ENCODE assay signal across 8 cellular contexts in genomic region chrX:130916636-130917422, GRCh38. TPM values are rescaled to one million over a fixed set of nuclear protein-coding genes. Genes with fewer than 3 reads are reported as not detected.
DNase-seq lines count a peak whose midpoint lies in the region; ATAC-seq, FAIRE-seq and TF ChIP-seq lines count a peak whose summit lies in the region.

No MANE protein-coding gene starts in this region.

- no peaks in the 10 kb centered on the region for H3K36me3 Mint-ChIP-seq in natural killer cell

- no peak for TF ChIP-seq POLR2A in GM18505 (IDR thresholded peaks at IDR 0.05; ENCODE audit: borderline replicate concordance, extremely low read depth, insufficient read depth, insufficient read length)

- no peak for FAIRE-seq in urothelium cell line (lab: Jason Lieb, UNC)

- H3K4me3 Mint-ChIP-seq in natural killer cell: no peak overlapping the region

- ATAC-seq in GM21717 (IDR thresholded peaks at IDR 0.05; ENCODE audit: unreplicated experiment) (peak; percentile 67), natural killer cell (peak in 2 of 3 donors; percentile 52 to 84), GM18505 (IDR thresholded peaks at IDR 0.05; ENCODE audit: unreplicated experiment) (no peak)

- intact Hi-C loops in natural killer cell (cut with micrococcal nuclease): loop anchor here (1.0 to 5.0 kb wide), 5 partner anchors 340 to 1315 kb away; no protein-coding TSS in a partner anchor

- peak; percentile 66 for TF ChIP-seq CTCF in natural killer cell (IDR thresholded peaks at IDR 0.05)

- H3K27me3 Mint-ChIP-seq in natural killer cell (ENCODE audit: low read depth in 2 of 2): peaks cover 0 to 51% of the 10 kb centered on the region in 2 donors

- DNase-seq in DMS53 (lab: John Stamatoyannopoulos, UW): peak; percentile 64
- DNase-seq in NCI-H2107 treated with DMSO at 0.1 percent for 48 hours (lab: John Stamatoyannopoulos, UW; ENCODE audit: unreplicated experiment): peak; percentile 60
- DNase-seq in activated CD4-positive, alpha-beta T cell treated with anti-CD3 and anti-CD28 coated beads for 1 hour: peak; percentile 8
- DNase-seq in epidermal melanocyte (ENCODE audit: insufficient read length, low spot score): peak; percentile 29
- DNase-seq in natural killer cell: peak; percentile 15
- DNase-seq in urothelium cell line (ENCODE audit: low spot score): peak; percentile 23

- no peaks in the 10 kb centered on the region for H3K4me1 Mint-ChIP-seq in natural killer cell

- no peaks in the 10 kb centered on the region for H3K9me3 Mint-ChIP-seq in natural killer cell

- no peak overlapping the region for H3K27ac Mint-ChIP-seq in natural killer cell

RNA-seq across cellular contexts. Expression of gene ENOX2, which starts 13.8 kb away (rescaled TPM):
- total RNA-seq in natural killer cell: 10 to 100 TPM in 2 of 3 donors, 1 to 10 TPM in 1; 9.3 to 14.7 (median 13.3) TPM

Comparison
In these comparisons a context has a peak if more than half of its experiments do, and no peak if none do; other contexts are left out.
1. DNase-seq: peak in every context shown above with its lines; median percentile 64 in DMS53; 60 in NCI-H2107 treated with DMSO at 0.1 percent for 48 hours; 29 in epidermal melanocyte; 23 in urothelium cell line; 15 in natural killer cell; 8 in activated CD4-positive, alpha-beta T cell treated with anti-CD3 and anti-CD28 coated beads for 1 hour.